18 cellular contexts compared by ENCODE assay signal in genomic region chr7:50652400-50653115, GRCh38.
DNase-seq lines count a peak whose midpoint lies in the region; ATAC-seq, FAIRE-seq and TF ChIP-seq lines count a peak whose summit lies in the region.
"Had no signal": no experiment of that assay in that cellular context is flagged by ENCODE, and none has a peak within 500 bp of the region (broad histone marks: within the 10 kb centered on the region; RNA-seq: fewer than 3 reads in every experiment).

No MANE protein-coding gene starts in this region.

- H3K4me1 Mint-ChIP-seq in activated CD4-positive, alpha-beta T cell treated with anti-CD3 and anti-CD28 coated beads for 36 hours: no peaks in the 10 kb centered on the region

- ATAC-seq in K562 (no peak; the same call in 2 of the 3 replicates), lower lobe of right lung (no peak), HG03354 (IDR thresholded peaks at IDR 0.05; ENCODE audit: poor library complexity, severe bottlenecking, unreplicated experiment) (no peak)
- no peak for ATAC-seq in activated CD4-positive, alpha-beta T cell treated with anti-CD3 and anti-CD28 coated beads for 36 hours

- H3K27me3 Mint-ChIP-seq in activated CD4-positive, alpha-beta T cell treated with anti-CD3 and anti-CD28 coated beads for 36 hours: no peaks in the 10 kb centered on the region

- DNase-seq in GM03348 (ENCODE audit: low spot score) (peak; percentile 36), K562 (ENCODE audit: extremely low read depth in 1 of 4, low spot score in 3 of 4) (no peak), lower lobe of right lung (no peak), small intestine (no peak), NCI-H146 (lab: John Stamatoyannopoulos, UW) (no peak)
- no peak for DNase-seq in activated CD4-positive, alpha-beta T cell treated with anti-CD3 and anti-CD28 coated beads for 36 hours
- DNase-seq: activated CD4-positive, CD25-positive, alpha-beta regulatory T cell; amniotic stem cell; cortex of kidney; H9; NCI-H1694; NCI-H446 treated with DMSO at 0.1 percent for 48 hours had no signal

- H3K36me3 Mint-ChIP-seq in activated CD4-positive, alpha-beta T cell treated with anti-CD3 and anti-CD28 coated beads for 36 hours (ENCODE audit: low read depth): no peaks in the 10 kb centered on the region

- 89% methylated on average over 9 of the region's 9 CpGs for WGBS in K562 (ENCODE audit: insufficient coverage, low coverage, missing lambda C conversion rate)
- 94 to 98% (median 97%) methylated on average over 9 of the region's 9 CpGs for WGBS in small intestine, 3 donors

- no peaks in the 10 kb centered on the region for H3K79me2 ChIP-seq in K562 (ENCODE audit: control insufficient read depth, insufficient read depth, low read length)

- H3K4me3 Mint-ChIP-seq in activated CD4-positive, alpha-beta T cell treated with anti-CD3 and anti-CD28 coated beads for 36 hours: no peak overlapping the region
- H3K4me3 Mint-ChIP-seq: H9; T-helper 1 cell treated with Interleukin-12 subunit alpha and Interleukin-12 subunit beta and Interleukin-4 antibody, amounts not matched to agents 30 μg/mL and 1 μg/mL, for 36 hours had no signal

- no peak overlapping the region for H3K27ac Mint-ChIP-seq in activated CD4-positive, alpha-beta T cell treated with anti-CD3 and anti-CD28 coated beads for 36 hours
- H3K27ac Mint-ChIP-seq: T-helper 1 cell treated with Interleukin-12 subunit alpha and Interleukin-12 subunit beta and Interleukin-4 antibody, amounts not matched to agents 30 μg/mL and 1 μg/mL, for 36 hours had no signal

- H3K9ac ChIP-seq in K562 (ENCODE audit: insufficient read depth in 1 of 2, low read depth in 2 of 2, low read length in 2 of 2): no peak overlapping the region

- H2AFZ ChIP-seq in K562 (ENCODE audit: low read depth, low read length): no peak overlapping the region

- no peak for FAIRE-seq in K562 (lab: Jason Lieb, UNC)
- FAIRE-seq in small intestine (lab: Jason Lieb, UNC): no peak
- FAIRE-seq: G401.6, keratinocyte had no signal

- intact Hi-C loops in K562 (cut with micrococcal nuclease): no loop called here
- intact Hi-C loops in lower lobe of right lung (cut with DNase I): no loop called here
- intact Hi-C loops in activated CD4-positive, alpha-beta T cell treated with anti-CD3 and anti-CD28 coated beads for 36 hours (cut with DNase I, micrococcal nuclease): no loop called here

- in situ Hi-C loops in K562 (cut with MboI): no loop called here

- TF ChIP-seq RAD21 in K562 (CRISPR knock-in tag; conservative IDR thresholded peaks at IDR 0.05 in 1 of 2, IDR thresholded peaks at IDR 0.05 in 1 of 2): no peak

- CTCF ChIA-PET in K562 (lab: Yijun Ruan, JAX; ENCODE audit: low intra/inter-chr PET ratio): no interaction called here
- CTCF ChIA-PET in activated CD4-positive, alpha-beta T cell treated with anti-CD3 and anti-CD28 coated beads for 36 hours (lab: Charles Lee): interaction anchor here (0.7 kb wide), 1 partner anchor 274 kb away, joined by 4 read pairs; no protein-coding TSS in a partner anchor

- no peak overlapping the region for H3K4me2 ChIP-seq in K562 (ENCODE audit: insufficient read depth, low read length)

- no peaks in the 10 kb centered on the region for H3K4me1 ChIP-seq in K562 (replicated peaks in 1 of 2; ENCODE audit: control insufficient read depth in 2 of 2, insufficient read depth in 2 of 2, low read length in 2 of 2)
- H3K4me1 ChIP-seq in lower lobe of right lung: peaks cover 44% of the 10 kb centered on the region
- H3K4me1 ChIP-seq in small intestine (ENCODE audit: control insufficient read depth in 2 of 2, insufficient read depth in 1 of 2, low read depth in 1 of 2, low read length in 1 of 2): no peaks in the 10 kb centered on the region

- BruUV-seq in K562 (replicated peaks; lab: Mats Ljungman, UMichigan): no TSS peak

- H3K9me3 Mint-ChIP-seq in activated CD4-positive, alpha-beta T cell treated with anti-CD3 and anti-CD28 coated beads for 36 hours (ENCODE audit: low read depth): no peaks in the 10 kb centered on the region
- H3K9me3 Mint-ChIP-seq: H9; T-helper 1 cell treated with Interleukin-12 subunit alpha and Interleukin-12 subunit beta and Interleukin-4 antibody, amounts not matched to agents 30 μg/mL and 1 μg/mL, for 36 hours had no signal

- H3K4me3 ChIP-seq in K562 (no peak overlapping the region), lower lobe of right lung (no peak overlapping the region), small intestine (ENCODE audit: low read depth in 1 of 2, low read length in 2 of 2) (no peak overlapping the region)

- H3K9me1 ChIP-seq in K562 (ENCODE audit: control insufficient read depth, insufficient read depth, low read length): no peaks in the 10 kb centered on the region

- H3K27me3 ChIP-seq in K562 (ENCODE audit: control insufficient read depth in 2 of 2, insufficient read depth in 2 of 2, low read length in 2 of 2) (no peaks in the 10 kb centered on the region), lower lobe of right lung (ENCODE audit: low read depth) (no peaks in the 10 kb centered on the region), small intestine (ENCODE audit: control insufficient read depth in 2 of 2, insufficient read depth in 2 of 2, low read length in 2 of 2) (no peaks in the 10 kb centered on the region)

- H3K9me3 ChIP-seq in K562 (replicated peaks; ENCODE audit: control insufficient read depth, insufficient read depth, low read depth, low read length) (no peaks in the 10 kb centered on the region), lower lobe of right lung (no peaks in the 10 kb centered on the region), small intestine (ENCODE audit: control insufficient read depth, low read depth) (no peaks in the 10 kb centered on the region)

- H3K27ac ChIP-seq in K562 (ENCODE audit: extremely low read depth, low read depth, low read length): no peak overlapping the region
- H3K27ac ChIP-seq in lower lobe of right lung: peak overlapping the region; percentile 77
- peak overlapping the region; percentile 66 for H3K27ac ChIP-seq in temporal lobe (ENCODE audit: low read depth, low read length)
- H3K27ac ChIP-seq in small intestine (ENCODE audit: low read depth in 1 of 2, low read length in 1 of 2): peak overlapping the region in 1 of 2 donors; percentile 87
- H3K27ac ChIP-seq: epithelial cell of prostate had no signal

- TF ChIP-seq EP300 in K562 (IDR thresholded peaks at IDR 0.05; ENCODE audit: low read length): no peak

- no peaks in the 10 kb centered on the region; the same call in 1 of the 2 replicates for H4K20me1 ChIP-seq in K562 (replicated peaks; ENCODE audit: control insufficient read depth, insufficient read depth, low read length)

- POLR2A ChIA-PET in K562 (lab: Yijun Ruan, JAX): no interaction called here
- POLR2A ChIA-PET in activated CD4-positive, alpha-beta T cell treated with anti-CD3 and anti-CD28 coated beads for 36 hours (lab: Charles Lee): no interaction called here

- no peak for TF ChIP-seq POLR2A in K562 (conservative IDR thresholded peaks at IDR 0.05)

- H3K36me3 ChIP-seq in K562 (ENCODE audit: control insufficient read depth, insufficient read depth, low read length) (peaks cover 7% of the 10 kb centered on the region), lower lobe of right lung (no peaks in the 10 kb centered on the region), small intestine (ENCODE audit: control insufficient read depth in 2 of 2, insufficient read depth in 2 of 2, low read length in 2 of 2) (no peaks in the 10 kb centered on the region)

- no peak for TF ChIP-seq CTCF in K562 (IDR thresholded peaks at IDR 0.05 in 2 of 3, conservative IDR thresholded peaks at IDR 0.05 in 1 of 3; ENCODE audit: insufficient read depth in 2 of 3, low read depth in 1 of 3, low read length in 3 of 3)
- TF ChIP-seq CTCF in lower lobe of right lung (IDR thresholded peaks at IDR 0.05): no peak

TF ChIP-seq in K562, 482 proteins besides CTCF, POLR2A, EP300 and RAD21:
- no peak for TF ChIP-seq MTF1 (CRISPR knock-in tag; IDR thresholded peaks at IDR 0.05; ENCODE audit: borderline replicate concordance)
- TF ChIP-seq ZNF316 (IDR thresholded peaks at IDR 0.05): peak; percentile 55
- TF ChIP-seq C11orf30 (IDR thresholded peaks at IDR 0.05; ENCODE audit: low read depth): 0 out of 2 replicates have a peak, but pooled peaks have one; percentile 21
